In the genomic region with DNA sequence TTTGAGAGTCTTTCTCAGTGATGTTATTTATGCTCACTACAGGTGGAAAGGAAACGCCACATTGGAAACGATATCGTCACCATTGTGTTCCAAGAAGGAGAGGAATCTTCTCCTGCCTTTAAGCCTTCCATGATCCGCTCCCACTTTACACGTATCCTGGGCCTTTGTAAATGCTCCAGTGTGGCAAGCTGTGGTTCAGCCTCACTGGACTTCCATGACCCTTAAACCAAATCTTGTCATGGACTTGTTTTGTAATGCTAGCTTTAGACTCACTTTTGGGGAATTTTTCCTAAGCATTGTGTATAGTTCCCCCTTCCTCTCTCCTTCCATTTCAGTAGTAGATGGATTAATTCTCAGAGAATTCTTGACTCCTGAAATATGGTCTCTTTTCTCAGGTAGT, we compare ENCODE assay signal across 12 cellular contexts.
DNase-seq lines count a peak whose midpoint lies in the region; ATAC-seq and TF ChIP-seq lines count a peak whose summit lies in the region.
"Had no signal": no experiment of that assay in that cellular context is flagged by ENCODE, and none has a peak within 500 bp of the region (broad histone marks: within the 10 kb centered on the region; RNA-seq: fewer than 3 reads in every experiment).

No MANE protein-coding gene starts in this region.

- no peaks in the 10 kb centered on the region for H3K9me2 ChIP-seq in PC-3 (replicated peaks; ENCODE audit: low read length)

- H3K27ac Mint-ChIP-seq in chondrocyte (ENCODE audit: unreplicated experiment) = peak overlapping the region; percentile 97
- H3K27ac Mint-ChIP-seq in activated naive CD4-positive, alpha-beta T cell treated with anti-CD3 and anti-CD28 coated beads for 36 hours = no peak overlapping the region
- H3K27ac Mint-ChIP-seq: activated T-cell treated with anti-CD3 and anti-CD28 coated beads, Interleukin-2, amount 50 U/mL, for 24 hours; stimulated activated naive B cell treated with anti-CD40 and anti-IgM and Interleukin-4, amounts not matched to agents 10 μg/mL and 1 μg/mL and 100 μg/mL, for 72 hours had no signal

- intact Hi-C loops in PC-3 (cut with micrococcal nuclease) = loop anchor here (5.0 to 10.0 kb wide), 2 partner anchors 49 to 54 kb away; no protein-coding TSS in a partner anchor
- intact Hi-C loops in activated naive CD4-positive, alpha-beta T cell treated with anti-CD3 and anti-CD28 coated beads for 36 hours (cut with micrococcal nuclease) = no loop called here

- DNase-seq in PC-3 (peak; percentile 2), chondrocyte (ENCODE audit: low spot score) (no peak), lung (ENCODE audit: low spot score) (no peak), suprapubic skin (ENCODE audit: low spot score in 2 of 2) (no peak), NCI-H1092 (lab: John Stamatoyannopoulos, UW) (no peak), DMS53 treated with DMSO at 0.1 percent for 48 hours (lab: John Stamatoyannopoulos, UW; ENCODE audit: unreplicated experiment) (no peak), NCI-H128 (lab: John Stamatoyannopoulos, UW; ENCODE audit: unreplicated experiment) (no peak)
- no peak for DNase-seq in activated naive CD4-positive, alpha-beta T cell treated with anti-CD3 and anti-CD28 coated beads for 36 hours
- DNase-seq: activated T-cell treated with anti-CD3 and anti-CD28 coated beads, Interleukin-2, amount 50 U/mL, for 24 hours; NCI-H526 treated with DMSO at 0.1 percent for 48 hours; stimulated activated CD4-positive, alpha-beta T cell treated with anti-CD3 and anti-CD28 coated beads, Interleukin-2, amount 100 ng/mL, for 48 hours; stimulated activated naive B cell treated with anti-CD40 and anti-IgM and Interleukin-4, amounts not matched to agents 10 μg/mL and 1 μg/mL and 100 μg/mL, for 72 hours had no signal

- no peak overlapping the region for H3K9ac ChIP-seq in PC-3 (ENCODE audit: low read length)

- H3K27ac ChIP-seq in PC-3 (ENCODE audit: low read length) = peak overlapping the region; percentile 68
- H3K27ac ChIP-seq in lung (ENCODE audit: low read depth in 1 of 2, low read length in 1 of 2) = peak overlapping the region; percentile 45 to 67
- peak overlapping the region; percentile 72 for H3K27ac ChIP-seq in suprapubic skin

- ATAC-seq in PC-3 (no peak), lung (ENCODE audit: insufficient read depth, low FRiP score) (no peak)
- ATAC-seq: stimulated activated naive B cell treated with anti-CD40 and anti-IgM and Interleukin-4, amounts not matched to agents 10 μg/mL and 1 μg/mL and 100 μg/mL, for 72 hours had no signal

- no peaks in the 10 kb centered on the region for H3K27me3 ChIP-seq in PC-3 (ENCODE audit: low read length)
- H3K27me3 ChIP-seq in lung (ENCODE audit: control insufficient read depth, insufficient read depth) = no peaks in the 10 kb centered on the region
- H3K27me3 ChIP-seq in suprapubic skin = no peaks in the 10 kb centered on the region

- H3K4me2 ChIP-seq in PC-3 (ENCODE audit: low read length) = peak overlapping the region; percentile 74

- peaks cover 2% of the 10 kb centered on the region for H3K9me3 Mint-ChIP-seq in chondrocyte (ENCODE audit: low read depth)
- H3K9me3 Mint-ChIP-seq in activated naive CD4-positive, alpha-beta T cell treated with anti-CD3 and anti-CD28 coated beads for 36 hours = no peaks in the 10 kb centered on the region
- H3K9me3 Mint-ChIP-seq: activated T-cell treated with anti-CD3 and anti-CD28 coated beads, Interleukin-2, amount 50 U/mL, for 24 hours; stimulated activated naive B cell treated with anti-CD40 and anti-IgM and Interleukin-4, amounts not matched to agents 10 μg/mL and 1 μg/mL and 100 μg/mL, for 72 hours had no signal

- BruUV-seq in PC-3 (replicated peaks; lab: Mats Ljungman, UMichigan) = no TSS peak

- H2AFZ ChIP-seq in PC-3 (ENCODE audit: low read length) = no peak overlapping the region

- no peak for TF ChIP-seq POLR2A in suprapubic skin (IDR thresholded peaks at IDR 0.05)

- H4K20me1 ChIP-seq in PC-3 (ENCODE audit: low read length) = no peaks in the 10 kb centered on the region

- no peaks in the 10 kb centered on the region for H3F3A ChIP-seq in PC-3 (ENCODE audit: low read length, unreplicated experiment)

- TF ChIP-seq CTCF in PC-3 (conservative IDR thresholded peaks at IDR 0.05; ENCODE audit: low read depth, low read length) (no peak), chondrocyte (IDR thresholded peaks at IDR 0.05) (no peak), lung (IDR thresholded peaks at IDR 0.05; ENCODE audit: control extremely low read depth, extremely low read depth) (no peak), suprapubic skin (IDR thresholded peaks at IDR 0.05) (no peak)

- POLR2A ChIA-PET in PC-3 (lab: Charles Lee; ENCODE audit: unreplicated experiment) = no interaction called here

- no peaks in the 10 kb centered on the region for H3K27me3 Mint-ChIP-seq in chondrocyte (ENCODE audit: low read depth)
- H3K27me3 Mint-ChIP-seq in activated naive CD4-positive, alpha-beta T cell treated with anti-CD3 and anti-CD28 coated beads for 36 hours (ENCODE audit: low read depth) = peaks cover 5% of the 10 kb centered on the region
- H3K27me3 Mint-ChIP-seq: stimulated activated naive B cell treated with anti-CD40 and anti-IgM and Interleukin-4, amounts not matched to agents 10 μg/mL and 1 μg/mL and 100 μg/mL, for 72 hours had no signal

- H3K4me1 Mint-ChIP-seq in chondrocyte (ENCODE audit: low read depth) = peaks cover 46% of the 10 kb centered on the region
- H3K4me1 Mint-ChIP-seq in activated naive CD4-positive, alpha-beta T cell treated with anti-CD3 and anti-CD28 coated beads for 36 hours (ENCODE audit: low read depth) = no peaks in the 10 kb centered on the region
- H3K4me1 Mint-ChIP-seq: stimulated activated naive B cell treated with anti-CD40 and anti-IgM and Interleukin-4, amounts not matched to agents 10 μg/mL and 1 μg/mL and 100 μg/mL, for 72 hours had no signal

- H3K79me2 ChIP-seq in PC-3 (ENCODE audit: low read length) = no peaks in the 10 kb centered on the region

- H3K36me3 ChIP-seq in PC-3 (ENCODE audit: low read depth, low read length) (no peaks in the 10 kb centered on the region), lung (ENCODE audit: control insufficient read depth in 2 of 2, insufficient read depth in 2 of 2, low read length in 2 of 2) (no peaks in the 10 kb centered on the region), suprapubic skin (peaks cover 12% of the 10 kb centered on the region)

- WGBS in lung, 2 donors = 93 to 97% methylated on average over 5 of the region's 5 CpGs
- WGBS in suprapubic skin = 98% methylated on average over 5 of the region's 5 CpGs

- no peak overlapping the region for H3K4me3 Mint-ChIP-seq in chondrocyte (ENCODE audit: unreplicated experiment)
- no peak overlapping the region for H3K4me3 Mint-ChIP-seq in activated naive CD4-positive, alpha-beta T cell treated with anti-CD3 and anti-CD28 coated beads for 36 hours
- H3K4me3 Mint-ChIP-seq: activated T-cell treated with anti-CD3 and anti-CD28 coated beads, Interleukin-2, amount 50 U/mL, for 24 hours; stimulated activated naive B cell treated with anti-CD40 and anti-IgM and Interleukin-4, amounts not matched to agents 10 μg/mL and 1 μg/mL and 100 μg/mL, for 72 hours had no signal

- H3K36me3 Mint-ChIP-seq in chondrocyte (ENCODE audit: low read depth) = peaks cover 16% of the 10 kb centered on the region
- H3K36me3 Mint-ChIP-seq in activated naive CD4-positive, alpha-beta T cell treated with anti-CD3 and anti-CD28 coated beads for 36 hours (ENCODE audit: low read depth) = no peaks in the 10 kb centered on the region

- H3K4me1 ChIP-seq in PC-3 (ENCODE audit: insufficient read depth, low read length) (peaks cover 26% of the 10 kb centered on the region), lung (ENCODE audit: control insufficient read depth in 2 of 2, insufficient read depth in 2 of 2, low read length in 2 of 2) (peaks cover 14 to 18% of the 10 kb centered on the region in 2 donors), suprapubic skin (peaks cover 38% of the 10 kb centered on the region)

- CTCF ChIA-PET in PC-3 (lab: Charles Lee) = interaction anchor here (0.9 kb wide), 1 partner anchor 52 kb away, joined by 4 read pairs; no protein-coding TSS in a partner anchor
- CTCF ChIA-PET in activated naive CD4-positive, alpha-beta T cell treated with anti-CD3 and anti-CD28 coated beads for 36 hours (lab: Charles Lee) = no interaction called here

- H3K9me3 ChIP-seq in PC-3 (ENCODE audit: low read length) (no peaks in the 10 kb centered on the region), lung (ENCODE audit: control insufficient read depth in 2 of 2, insufficient read depth in 1 of 2, low read length in 1 of 2) (no peaks in the 10 kb centered on the region), suprapubic skin (no peaks in the 10 kb centered on the region)

- no peak overlapping the region for H3K4me3 ChIP-seq in PC-3 (ENCODE audit: low read length)
- H3K4me3 ChIP-seq in lung = no peak overlapping the region
- H3K4me3 ChIP-seq in suprapubic skin = no peak overlapping the region

- no peak for TF ChIP-seq EP300 in suprapubic skin (IDR thresholded peaks at IDR 0.05)
